In genomic region chr4:159102623-159103405, GRCh38 we compare ENCODE assay signal across 1 cellular context.
TF ChIP-seq lines count a peak whose summit lies in the region.

A gene with protein sequence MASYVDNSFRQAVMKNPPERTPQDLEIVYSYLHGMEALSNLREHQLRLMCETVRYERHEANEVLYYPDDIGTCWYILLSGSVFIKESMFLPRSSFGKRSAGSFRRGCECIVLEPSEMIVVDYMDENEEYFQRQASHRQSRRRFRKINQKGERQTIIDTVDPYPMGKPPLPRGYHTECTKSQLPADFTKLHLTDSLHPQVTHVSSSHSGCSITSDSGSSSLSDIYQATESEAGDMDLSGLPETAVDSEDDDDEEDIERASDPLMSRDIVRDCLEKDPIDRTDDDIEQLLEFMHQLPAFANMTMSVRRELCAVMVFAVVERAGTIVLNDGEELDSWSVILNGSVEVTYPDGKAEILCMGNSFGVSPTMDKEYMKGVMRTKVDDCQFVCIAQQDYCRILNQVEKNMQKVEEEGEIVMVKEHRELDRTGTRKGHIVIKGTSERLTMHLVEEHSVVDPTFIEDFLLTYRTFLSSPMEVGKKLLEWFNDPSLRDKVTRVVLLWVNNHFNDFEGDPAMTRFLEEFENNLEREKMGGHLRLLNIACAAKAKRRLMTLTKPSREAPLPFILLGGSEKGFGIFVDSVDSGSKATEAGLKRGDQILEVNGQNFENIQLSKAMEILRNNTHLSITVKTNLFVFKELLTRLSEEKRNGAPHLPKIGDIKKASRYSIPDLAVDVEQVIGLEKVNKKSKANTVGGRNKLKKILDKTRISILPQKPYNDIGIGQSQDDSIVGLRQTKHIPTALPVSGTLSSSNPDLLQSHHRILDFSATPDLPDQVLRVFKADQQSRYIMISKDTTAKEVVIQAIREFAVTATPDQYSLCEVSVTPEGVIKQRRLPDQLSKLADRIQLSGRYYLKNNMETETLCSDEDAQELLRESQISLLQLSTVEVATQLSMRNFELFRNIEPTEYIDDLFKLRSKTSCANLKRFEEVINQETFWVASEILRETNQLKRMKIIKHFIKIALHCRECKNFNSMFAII (N-terminal part only) (plus strand): TSS chr4:159103079. CDS start chr4:159104163, 1,084 bp downstream.

TF ChIP-seq in GM12878, 131 proteins besides CTCF, POLR2A, EP300 and RAD21 (continued from another document and continues in another):
- TF ChIP-seq TARDBP (IDR thresholded peaks at IDR 0.05; ENCODE audit: borderline replicate concordance) (no peak), BHLHE40 (IDR thresholded peaks at IDR 0.05; ENCODE audit: borderline replicate concordance in 1 of 2, low read depth in 2 of 2, low read length in 1 of 2) (peak in 1 of 2 experiments; percentile 16; a peak in 1 of 4 replicates), RCOR1 (conservative IDR thresholded peaks at IDR 0.05; ENCODE audit: low read depth, low read length) (no peak), IRF3 (IDR thresholded peaks at IDR 0.05) (peak; percentile 72; the same call in 1 of the 2 replicates), MYC (IDR thresholded peaks at IDR 0.05; ENCODE audit: insufficient read depth, insufficient read length, insufficient replicate concordance, low read length, severe bottlenecking) (no peak), POU2F2 (IDR thresholded peaks at IDR 0.05; ENCODE audit: borderline replicate concordance, low read depth, low read length) (0 out of 3 replicates have a peak, but pooled peaks have one; percentile 29), TCF12 (IDR thresholded peaks at IDR 0.05; ENCODE audit: low read depth, low read length) (no peak), IKZF1 (conservative IDR thresholded peaks at IDR 0.05) (peak; percentile 90), YY1 (IDR thresholded peaks at IDR 0.05; ENCODE audit: low read depth, low read length) (0 out of 2 replicates have a peak, but pooled peaks have one; percentile 2), ZBED1 (IDR thresholded peaks at IDR 0.05; ENCODE audit: borderline replicate concordance) (no peak), EED (IDR thresholded peaks at IDR 0.05; ENCODE audit: low read depth) (0 out of 2 replicates have a peak, but pooled peaks have one; percentile 35), FOXM1 (IDR thresholded peaks at IDR 0.05; ENCODE audit: low read depth, low read length) (no peak), STAT1 (conservative IDR thresholded peaks at IDR 0.05) (0 out of 2 replicates have a peak, but pooled peaks have one; percentile 48), PAX5 (IDR thresholded peaks at IDR 0.05; ENCODE audit: borderline replicate concordance, low read depth, low read length) (no peak), BMI1 (IDR thresholded peaks at IDR 0.05; ENCODE audit: borderline replicate concordance) (peak; percentile 60; the same call in 1 of the 2 replicates), CBX5 (IDR thresholded peaks at IDR 0.05; ENCODE audit: low read depth) (no peak), SMAD1 (IDR thresholded peaks at IDR 0.05; ENCODE audit: low read depth, partially characterized antibody) (no peak), IRF5 (IDR thresholded peaks at IDR 0.05; ENCODE audit: borderline replicate concordance) (no peak), RB1 (IDR thresholded peaks at IDR 0.05; ENCODE audit: borderline replicate concordance) (peak; percentile 68; the same call in 1 of the 2 replicates), ATF3 (IDR thresholded peaks at IDR 0.05; ENCODE audit: borderline replicate concordance, extremely low read depth, low read depth, low read length) (no peak), E2F8 (IDR thresholded peaks at IDR 0.05; ENCODE audit: low read depth, partially characterized antibody) (no peak), CHD1 (IDR thresholded peaks at IDR 0.05; ENCODE audit: low read depth, low read length) (no peak)
- TF ChIP-seq, protein P1, sequence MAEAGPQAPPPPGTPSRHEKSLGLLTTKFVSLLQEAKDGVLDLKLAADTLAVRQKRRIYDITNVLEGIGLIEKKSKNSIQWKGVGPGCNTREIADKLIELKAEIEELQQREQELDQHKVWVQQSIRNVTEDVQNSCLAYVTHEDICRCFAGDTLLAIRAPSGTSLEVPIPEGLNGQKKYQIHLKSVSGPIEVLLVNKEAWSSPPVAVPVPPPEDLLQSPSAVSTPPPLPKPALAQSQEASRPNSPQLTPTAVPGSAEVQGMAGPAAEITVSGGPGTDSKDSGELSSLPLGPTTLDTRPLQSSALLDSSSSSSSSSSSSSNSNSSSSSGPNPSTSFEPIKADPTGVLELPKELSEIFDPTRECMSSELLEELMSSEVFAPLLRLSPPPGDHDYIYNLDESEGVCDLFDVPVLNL (IDR thresholded peaks at IDR 0.05; ENCODE audit: low read depth, low read length) = no peak
- TF ChIP-seq, protein P2, sequence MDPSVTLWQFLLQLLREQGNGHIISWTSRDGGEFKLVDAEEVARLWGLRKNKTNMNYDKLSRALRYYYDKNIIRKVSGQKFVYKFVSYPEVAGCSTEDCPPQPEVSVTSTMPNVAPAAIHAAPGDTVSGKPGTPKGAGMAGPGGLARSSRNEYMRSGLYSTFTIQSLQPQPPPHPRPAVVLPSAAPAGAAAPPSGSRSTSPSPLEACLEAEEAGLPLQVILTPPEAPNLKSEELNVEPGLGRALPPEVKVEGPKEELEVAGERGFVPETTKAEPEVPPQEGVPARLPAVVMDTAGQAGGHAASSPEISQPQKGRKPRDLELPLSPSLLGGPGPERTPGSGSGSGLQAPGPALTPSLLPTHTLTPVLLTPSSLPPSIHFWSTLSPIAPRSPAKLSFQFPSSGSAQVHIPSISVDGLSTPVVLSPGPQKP (IDR thresholded peaks at IDR 0.05; ENCODE audit: low read depth, low read length) = no peak
- TF ChIP-seq, protein P3, sequence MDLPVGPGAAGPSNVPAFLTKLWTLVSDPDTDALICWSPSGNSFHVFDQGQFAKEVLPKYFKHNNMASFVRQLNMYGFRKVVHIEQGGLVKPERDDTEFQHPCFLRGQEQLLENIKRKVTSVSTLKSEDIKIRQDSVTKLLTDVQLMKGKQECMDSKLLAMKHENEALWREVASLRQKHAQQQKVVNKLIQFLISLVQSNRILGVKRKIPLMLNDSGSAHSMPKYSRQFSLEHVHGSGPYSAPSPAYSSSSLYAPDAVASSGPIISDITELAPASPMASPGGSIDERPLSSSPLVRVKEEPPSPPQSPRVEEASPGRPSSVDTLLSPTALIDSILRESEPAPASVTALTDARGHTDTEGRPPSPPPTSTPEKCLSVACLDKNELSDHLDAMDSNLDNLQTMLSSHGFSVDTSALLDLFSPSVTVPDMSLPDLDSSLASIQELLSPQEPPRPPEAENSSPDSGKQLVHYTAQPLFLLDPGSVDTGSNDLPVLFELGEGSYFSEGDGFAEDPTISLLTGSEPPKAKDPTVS (IDR thresholded peaks at IDR 0.05; ENCODE audit: low read depth, low read length) = no peak
- TF ChIP-seq, protein P4, sequence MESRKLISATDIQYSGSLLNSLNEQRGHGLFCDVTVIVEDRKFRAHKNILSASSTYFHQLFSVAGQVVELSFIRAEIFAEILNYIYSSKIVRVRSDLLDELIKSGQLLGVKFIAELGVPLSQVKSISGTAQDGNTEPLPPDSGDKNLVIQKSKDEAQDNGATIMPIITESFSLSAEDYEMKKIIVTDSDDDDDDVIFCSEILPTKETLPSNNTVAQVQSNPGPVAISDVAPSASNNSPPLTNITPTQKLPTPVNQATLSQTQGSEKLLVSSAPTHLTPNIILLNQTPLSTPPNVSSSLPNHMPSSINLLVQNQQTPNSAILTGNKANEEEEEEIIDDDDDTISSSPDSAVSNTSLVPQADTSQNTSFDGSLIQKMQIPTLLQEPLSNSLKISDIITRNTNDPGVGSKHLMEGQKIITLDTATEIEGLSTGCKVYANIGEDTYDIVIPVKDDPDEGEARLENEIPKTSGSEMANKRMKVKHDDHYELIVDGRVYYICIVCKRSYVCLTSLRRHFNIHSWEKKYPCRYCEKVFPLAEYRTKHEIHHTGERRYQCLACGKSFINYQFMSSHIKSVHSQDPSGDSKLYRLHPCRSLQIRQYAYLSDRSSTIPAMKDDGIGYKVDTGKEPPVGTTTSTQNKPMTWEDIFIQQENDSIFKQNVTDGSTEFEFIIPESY (IDR thresholded peaks at IDR 0.05) = no peak
- TF ChIP-seq, protein P5, sequence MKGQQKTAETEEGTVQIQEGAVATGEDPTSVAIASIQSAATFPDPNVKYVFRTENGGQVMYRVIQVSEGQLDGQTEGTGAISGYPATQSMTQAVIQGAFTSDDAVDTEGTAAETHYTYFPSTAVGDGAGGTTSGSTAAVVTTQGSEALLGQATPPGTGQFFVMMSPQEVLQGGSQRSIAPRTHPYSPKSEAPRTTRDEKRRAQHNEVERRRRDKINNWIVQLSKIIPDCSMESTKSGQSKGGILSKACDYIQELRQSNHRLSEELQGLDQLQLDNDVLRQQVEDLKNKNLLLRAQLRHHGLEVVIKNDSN (IDR thresholded peaks at IDR 0.05; ENCODE audit: borderline replicate concordance, extremely low read length, insufficient read depth, low read depth, low read length) = no peak
- TF ChIP-seq, protein P6, sequence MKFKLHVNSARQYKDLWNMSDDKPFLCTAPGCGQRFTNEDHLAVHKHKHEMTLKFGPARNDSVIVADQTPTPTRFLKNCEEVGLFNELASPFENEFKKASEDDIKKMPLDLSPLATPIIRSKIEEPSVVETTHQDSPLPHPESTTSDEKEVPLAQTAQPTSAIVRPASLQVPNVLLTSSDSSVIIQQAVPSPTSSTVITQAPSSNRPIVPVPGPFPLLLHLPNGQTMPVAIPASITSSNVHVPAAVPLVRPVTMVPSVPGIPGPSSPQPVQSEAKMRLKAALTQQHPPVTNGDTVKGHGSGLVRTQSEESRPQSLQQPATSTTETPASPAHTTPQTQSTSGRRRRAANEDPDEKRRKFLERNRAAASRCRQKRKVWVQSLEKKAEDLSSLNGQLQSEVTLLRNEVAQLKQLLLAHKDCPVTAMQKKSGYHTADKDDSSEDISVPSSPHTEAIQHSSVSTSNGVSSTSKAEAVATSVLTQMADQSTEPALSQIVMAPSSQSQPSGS (IDR thresholded peaks at IDR 0.05; ENCODE audit: low read length) = no peak
- TF ChIP-seq, protein P7, sequence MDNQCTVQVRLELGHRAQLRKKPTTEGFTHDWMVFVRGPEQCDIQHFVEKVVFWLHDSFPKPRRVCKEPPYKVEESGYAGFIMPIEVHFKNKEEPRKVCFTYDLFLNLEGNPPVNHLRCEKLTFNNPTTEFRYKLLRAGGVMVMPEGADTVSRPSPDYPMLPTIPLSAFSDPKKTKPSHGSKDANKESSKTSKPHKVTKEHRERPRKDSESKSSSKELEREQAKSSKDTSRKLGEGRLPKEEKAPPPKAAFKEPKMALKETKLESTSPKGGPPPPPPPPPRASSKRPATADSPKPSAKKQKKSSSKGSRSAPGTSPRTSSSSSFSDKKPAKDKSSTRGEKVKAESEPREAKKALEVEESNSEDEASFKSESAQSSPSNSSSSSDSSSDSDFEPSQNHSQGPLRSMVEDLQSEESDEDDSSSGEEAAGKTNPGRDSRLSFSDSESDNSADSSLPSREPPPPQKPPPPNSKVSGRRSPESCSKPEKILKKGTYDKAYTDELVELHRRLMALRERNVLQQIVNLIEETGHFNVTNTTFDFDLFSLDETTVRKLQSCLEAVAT (IDR thresholded peaks at IDR 0.05) = peak; percentile 53
